In the genomic region with DNA sequence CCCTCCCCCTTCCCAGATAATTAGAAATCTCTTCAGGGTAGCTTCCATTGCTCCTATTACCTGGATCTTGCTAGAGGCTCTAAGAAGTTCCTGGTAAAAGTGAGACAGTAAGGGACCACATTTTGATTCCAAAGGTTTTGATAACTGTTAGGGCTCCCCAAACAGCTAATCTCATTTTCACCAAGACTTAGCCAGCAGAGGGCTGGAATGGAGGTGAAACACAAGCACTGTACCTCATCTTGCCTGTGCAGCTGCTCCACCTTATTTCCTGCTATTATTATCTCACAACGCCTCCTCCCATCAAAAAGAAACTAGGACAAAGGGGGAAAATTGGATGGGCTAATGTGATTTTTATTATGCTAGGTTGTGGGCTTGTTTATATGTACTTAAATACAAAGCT, we compare ENCODE assay signal across 8 cellular contexts. TPM values are rescaled to one million over a fixed set of nuclear protein-coding genes. Genes with fewer than 3 reads are reported as not detected.
DNase-seq lines count a peak whose midpoint lies in the region; ATAC-seq and TF ChIP-seq lines count a peak whose summit lies in the region.

No MANE protein-coding gene starts in this region.

- CTCF ChIA-PET in SK-N-SH (lab: Yijun Ruan, JAX) = interaction anchor here (0.6 to 3.2 kb wide), 5 partner anchors 13 to 99 kb away, joined by 3 to 26 read pairs (median 3); no protein-coding TSS in a partner anchor

- H3K4me2 ChIP-seq in SK-N-SH = no peak overlapping the region

- peaks cover 2 to 8% of the 10 kb centered on the region in 2 experiments for H3K36me3 ChIP-seq in SK-N-SH (replicated peaks in 1 of 2; ENCODE audit: control insufficient read depth in 1 of 2, insufficient read depth in 2 of 2, low read length in 1 of 2)
- H3K36me3 ChIP-seq in endocrine pancreas (ENCODE audit: control insufficient read depth, insufficient read depth, low read length) = no peaks in the 10 kb centered on the region

- H3K4me3 ChIP-seq in SK-N-SH (ENCODE audit: low read depth in 2 of 2, low read length in 1 of 2) (0 out of 4 replicates have a peak overlapping the region, but pooled peaks of 1 of the 2 experiments have one; percentile 2), endocrine pancreas (ENCODE audit: control insufficient read depth, insufficient read depth, low read length) (peak overlapping the region; percentile 70), retinal pigment epithelial cell (ENCODE audit: low read length) (no peak overlapping the region), foreskin fibroblast (ENCODE audit: low read depth in 1 of 2, low read length in 2 of 2) (no peak overlapping the region)

- WGBS in SK-N-SH (ENCODE audit: low lambda C conversion rate) = 56% methylated on average over 1 of the region's 1 CpG

- no peaks in the 10 kb centered on the region for H3K9me2 ChIP-seq in SK-N-SH

- no peak overlapping the region for H2AFZ ChIP-seq in SK-N-SH (ENCODE audit: low read depth)

- peaks cover 37% of the 10 kb centered on the region for H3F3A ChIP-seq in SK-N-SH (replicated peaks; ENCODE audit: insufficient read depth)

- no peak for TF ChIP-seq EP300 in SK-N-SH (IDR thresholded peaks at IDR 0.05; ENCODE audit: borderline replicate concordance in 1 of 2, low read depth in 1 of 2, low read length in 1 of 2)

- H3K4me1 ChIP-seq in SK-N-SH (ENCODE audit: control insufficient read depth in 1 of 2, insufficient read depth in 2 of 2, low read depth in 1 of 2, low read length in 1 of 2) (peaks cover 45 to 60% of the 10 kb centered on the region in 2 experiments), endocrine pancreas (ENCODE audit: control insufficient read depth, insufficient read depth, low read length) (peaks cover 41% of the 10 kb centered on the region)

- peak overlapping the region in 1 of 2 experiments; percentile 40; a peak in 1 of 4 replicates for H3K27ac ChIP-seq in SK-N-SH (ENCODE audit: low read depth in 2 of 2, low read length in 1 of 2)

- TF ChIP-seq RAD21 in SK-N-SH (IDR thresholded peaks at IDR 0.05; ENCODE audit: low read length) = no peak

- peaks cover 100% of the 10 kb centered on the region for H3K79me2 ChIP-seq in SK-N-SH (ENCODE audit: insufficient read depth)

- no peak for ATAC-seq in SK-N-SH treated with all-trans-retinoic acid at 6 μM for 48 hours

- peaks cover 100% of the 10 kb centered on the region for H4K20me1 ChIP-seq in SK-N-SH (ENCODE audit: insufficient read depth)

- H3K9ac ChIP-seq in SK-N-SH = no peak overlapping the region
- peak overlapping the region; percentile 33 for H3K9ac ChIP-seq in endocrine pancreas (ENCODE audit: control insufficient read depth, insufficient read depth, low read length)

- H3K9me3 ChIP-seq in SK-N-SH (no peaks in the 10 kb centered on the region), endocrine pancreas (ENCODE audit: control insufficient read depth, low read length) (no peaks in the 10 kb centered on the region)

- POLR2A ChIA-PET in SK-N-SH (lab: Yijun Ruan, JAX) = interaction anchor here (1.2 kb wide), 1 partner anchor 13 kb away, joined by 3 read pairs; no protein-coding TSS in a partner anchor

- DNase-seq in SK-N-SH (peak; percentile 20), NCI-H2227 treated with DMSO at 0.1 percent for 48 hours (lab: John Stamatoyannopoulos, UW) (peak; percentile 37), retinal pigment epithelial cell (ENCODE audit: low read depth) (no peak), foreskin fibroblast (no peak), NCI-H446 treated with DMSO at 0.1 percent for 48 hours (lab: John Stamatoyannopoulos, UW) (no peak)
- DNase-seq in stimulated activated CD4-positive, alpha-beta T cell treated with anti-CD3 and anti-CD28 coated beads, Interleukin-15, amount 100 ng/mL, for 24 hours = no peak

- TF ChIP-seq CTCF in SK-N-SH (IDR thresholded peaks at IDR 0.05) (no peak; the same call in 1 of the 2 replicates), retinal pigment epithelial cell (conservative IDR thresholded peaks at IDR 0.05; ENCODE audit: low read depth, low read length) (peak; percentile 16), foreskin fibroblast (IDR thresholded peaks at IDR 0.05; ENCODE audit: low read depth, low read length) (no peak)

- H3K27me3 ChIP-seq in SK-N-SH (ENCODE audit: insufficient read depth) (no peaks in the 10 kb centered on the region), endocrine pancreas (ENCODE audit: control insufficient read depth, insufficient read depth, low read length) (no peaks in the 10 kb centered on the region)

TF ChIP-seq in SK-N-SH, 30 proteins besides CTCF, POLR2A, EP300 and RAD21 (continues in another document):
- TF ChIP-seq NRF1 (IDR thresholded peaks at IDR 0.05; ENCODE audit: low read depth, low read length) (no peak), ELF1 (IDR thresholded peaks at IDR 0.05) (no peak), FOXJ3 (CRISPR knock-in tag; IDR thresholded peaks at IDR 0.05) (no peak), RFX5 (IDR thresholded peaks at IDR 0.05; ENCODE audit: low read length) (no peak), FOSL2 (IDR thresholded peaks at IDR 0.05; ENCODE audit: borderline replicate concordance, low read depth) (no peak), GATA2 (CRISPR knock-in tag; IDR thresholded peaks at IDR 0.05) (no peak), MEF2A (IDR thresholded peaks at IDR 0.05; ENCODE audit: borderline replicate concordance, low read depth) (no peak), FOXM1 (IDR thresholded peaks at IDR 0.05; ENCODE audit: low read depth) (no peak), RXRA (IDR thresholded peaks at IDR 0.05; ENCODE audit: borderline replicate concordance, low read depth) (no peak)
- TF ChIP-seq, protein P1, sequence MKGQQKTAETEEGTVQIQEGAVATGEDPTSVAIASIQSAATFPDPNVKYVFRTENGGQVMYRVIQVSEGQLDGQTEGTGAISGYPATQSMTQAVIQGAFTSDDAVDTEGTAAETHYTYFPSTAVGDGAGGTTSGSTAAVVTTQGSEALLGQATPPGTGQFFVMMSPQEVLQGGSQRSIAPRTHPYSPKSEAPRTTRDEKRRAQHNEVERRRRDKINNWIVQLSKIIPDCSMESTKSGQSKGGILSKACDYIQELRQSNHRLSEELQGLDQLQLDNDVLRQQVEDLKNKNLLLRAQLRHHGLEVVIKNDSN (IDR thresholded peaks at IDR 0.05; ENCODE audit: borderline replicate concordance, low read depth) = no peak
- TF ChIP-seq, protein P2, sequence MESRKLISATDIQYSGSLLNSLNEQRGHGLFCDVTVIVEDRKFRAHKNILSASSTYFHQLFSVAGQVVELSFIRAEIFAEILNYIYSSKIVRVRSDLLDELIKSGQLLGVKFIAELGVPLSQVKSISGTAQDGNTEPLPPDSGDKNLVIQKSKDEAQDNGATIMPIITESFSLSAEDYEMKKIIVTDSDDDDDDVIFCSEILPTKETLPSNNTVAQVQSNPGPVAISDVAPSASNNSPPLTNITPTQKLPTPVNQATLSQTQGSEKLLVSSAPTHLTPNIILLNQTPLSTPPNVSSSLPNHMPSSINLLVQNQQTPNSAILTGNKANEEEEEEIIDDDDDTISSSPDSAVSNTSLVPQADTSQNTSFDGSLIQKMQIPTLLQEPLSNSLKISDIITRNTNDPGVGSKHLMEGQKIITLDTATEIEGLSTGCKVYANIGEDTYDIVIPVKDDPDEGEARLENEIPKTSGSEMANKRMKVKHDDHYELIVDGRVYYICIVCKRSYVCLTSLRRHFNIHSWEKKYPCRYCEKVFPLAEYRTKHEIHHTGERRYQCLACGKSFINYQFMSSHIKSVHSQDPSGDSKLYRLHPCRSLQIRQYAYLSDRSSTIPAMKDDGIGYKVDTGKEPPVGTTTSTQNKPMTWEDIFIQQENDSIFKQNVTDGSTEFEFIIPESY (IDR thresholded peaks at IDR 0.05; ENCODE audit: borderline replicate concordance, low read depth) = no peak

TF ChIP-seq in SK-N-SH treated with all-trans-retinoic acid at 6 μM for 48 hours, 23 proteins besides CTCF, POLR2A, EP300 and RAD21 (continues in another document):
- TF ChIP-seq, protein P3, sequence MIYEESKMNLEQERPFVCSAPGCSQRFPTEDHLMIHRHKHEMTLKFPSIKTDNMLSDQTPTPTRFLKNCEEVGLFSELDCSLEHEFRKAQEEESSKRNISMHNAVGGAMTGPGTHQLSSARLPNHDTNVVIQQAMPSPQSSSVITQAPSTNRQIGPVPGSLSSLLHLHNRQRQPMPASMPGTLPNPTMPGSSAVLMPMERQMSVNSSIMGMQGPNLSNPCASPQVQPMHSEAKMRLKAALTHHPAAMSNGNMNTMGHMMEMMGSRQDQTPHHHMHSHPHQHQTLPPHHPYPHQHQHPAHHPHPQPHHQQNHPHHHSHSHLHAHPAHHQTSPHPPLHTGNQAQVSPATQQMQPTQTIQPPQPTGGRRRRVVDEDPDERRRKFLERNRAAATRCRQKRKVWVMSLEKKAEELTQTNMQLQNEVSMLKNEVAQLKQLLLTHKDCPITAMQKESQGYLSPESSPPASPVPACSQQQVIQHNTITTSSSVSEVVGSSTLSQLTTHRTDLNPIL (CRISPR knock-in tag; IDR thresholded peaks at IDR 0.05; ENCODE audit: low read depth) = no peak
- TF ChIP-seq, protein P4, sequence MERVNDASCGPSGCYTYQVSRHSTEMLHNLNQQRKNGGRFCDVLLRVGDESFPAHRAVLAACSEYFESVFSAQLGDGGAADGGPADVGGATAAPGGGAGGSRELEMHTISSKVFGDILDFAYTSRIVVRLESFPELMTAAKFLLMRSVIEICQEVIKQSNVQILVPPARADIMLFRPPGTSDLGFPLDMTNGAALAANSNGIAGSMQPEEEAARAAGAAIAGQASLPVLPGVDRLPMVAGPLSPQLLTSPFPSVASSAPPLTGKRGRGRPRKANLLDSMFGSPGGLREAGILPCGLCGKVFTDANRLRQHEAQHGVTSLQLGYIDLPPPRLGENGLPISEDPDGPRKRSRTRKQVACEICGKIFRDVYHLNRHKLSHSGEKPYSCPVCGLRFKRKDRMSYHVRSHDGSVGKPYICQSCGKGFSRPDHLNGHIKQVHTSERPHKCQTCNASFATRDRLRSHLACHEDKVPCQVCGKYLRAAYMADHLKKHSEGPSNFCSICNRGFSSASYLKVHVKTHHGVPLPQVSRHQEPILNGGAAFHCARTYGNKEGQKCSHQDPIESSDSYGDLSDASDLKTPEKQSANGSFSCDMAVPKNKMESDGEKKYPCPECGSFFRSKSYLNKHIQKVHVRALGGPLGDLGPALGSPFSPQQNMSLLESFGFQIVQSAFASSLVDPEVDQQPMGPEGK (CRISPR knock-in tag; IDR thresholded peaks at IDR 0.05; ENCODE audit: borderline replicate concordance) = no peak
- TF ChIP-seq BACH2 (CRISPR knock-in tag; IDR thresholded peaks at IDR 0.05; ENCODE audit: borderline replicate concordance) (no peak), TCF4 (CRISPR knock-in tag; IDR thresholded peaks at IDR 0.05; ENCODE audit: borderline replicate concordance) (no peak), ESRRG (CRISPR knock-in tag; IDR thresholded peaks at IDR 0.05) (no peak), OSR1 (CRISPR knock-in tag; IDR thresholded peaks at IDR 0.05) (no peak), TOX (CRISPR knock-in tag; IDR thresholded peaks at IDR 0.05; ENCODE audit: borderline replicate concordance) (no peak)

RNA-seq across cellular contexts. Expression of a gene that starts 7.3 kb away (rescaled TPM):
- 32.3 and 39.5 TPM in 2 replicates for polyA plus RNA-seq in SK-N-SH (2012; rRNA removed)
- 29.8 and 30.6 TPM in 2 replicates for polyA plus RNA-seq in SK-N-SH (2012; cell fraction: cytosol; rRNA removed)
- polyA plus RNA-seq in SK-N-SH (2012; cell fraction: nucleus; rRNA removed) = 105 and 136 TPM in 2 replicates

RNA-seq across cellular contexts. Expression of a gene that starts 41.8 kb away (rescaled TPM):
- polyA plus RNA-seq in SK-N-SH (2012; rRNA removed) = 27.1 and 34.2 TPM in 2 replicates
- 39.1 and 41.2 TPM in 2 replicates for polyA plus RNA-seq in SK-N-SH (2012; cell fraction: cytosol; rRNA removed)
- 19.1 and 30.7 TPM in 2 replicates for polyA plus RNA-seq in SK-N-SH (2012; cell fraction: nucleus; rRNA removed)

Comparison
In these comparisons a context has a peak if more than half of its experiments do, and no peak if none do; other contexts are left out.
1. DNase-seq: peak in SK-N-SH (single experiment) and NCI-H2227 treated with DMSO at 0.1 percent for 48 hours (single experiment); none in retinal pigment epithelial cell (single experiment), foreskin fibroblast (0 of 2), NCI-H446 treated with DMSO at 0.1 percent for 48 hours (single experiment) and stimulated activated CD4-positive, alpha-beta T cell treated with anti-CD3 and anti-CD28 coated beads, Interleukin-15, amount 100 ng/mL, for 24 hours (single experiment).